Comparison of ENCODE assay signal across 11 cellular contexts in genomic region chr7:41693150-41693997, GRCh38. TPM values are rescaled to one million over a fixed set of nuclear protein-coding genes. Genes with fewer than 3 reads are reported as not detected.
DNase-seq lines count a peak whose midpoint lies in the region; FAIRE-seq and TF ChIP-seq lines count a peak whose summit lies in the region.
"Had no signal": no experiment of that assay in that cellular context is flagged by ENCODE, and none has a peak within 500 bp of the region (broad histone marks: within the 10 kb centered on the region; RNA-seq: fewer than 3 reads in every experiment).

No MANE protein-coding gene starts in this region.

- H3K4me3 ChIP-seq in Caco-2 (ENCODE audit: low read depth, low read length) (no peak overlapping the region), endocrine pancreas (ENCODE audit: control insufficient read depth, insufficient read depth, low read length) (peak overlapping the region; percentile 80)
- H3K4me3 ChIP-seq: adrenal gland, lung had no signal

- no peak overlapping the region for H3K27ac Mint-ChIP-seq in Caco-2 (ENCODE audit: unreplicated experiment)

- CTCF ChIA-PET in Caco-2 (lab: Charles Lee) = no interaction called here

- H3K9me3 ChIP-seq in Caco-2 = no peaks in the 10 kb centered on the region
- no peaks in the 10 kb centered on the region for H3K9me3 ChIP-seq in endocrine pancreas (ENCODE audit: control insufficient read depth, low read length)
- H3K9me3 ChIP-seq: adrenal gland had no signal

- no TSS peak for BruUV-seq in Caco-2 (replicated peaks; lab: Mats Ljungman, UMichigan)

- TF ChIP-seq CTCF in Caco-2 (IDR thresholded peaks at IDR 0.05; ENCODE audit: insufficient read depth in 1 of 2, low read depth in 1 of 2, low read length in 1 of 2, severe bottlenecking in 1 of 2, unreplicated experiment in 1 of 2) (peak; percentile 17 to 33), GM10266 (IDR thresholded peaks at IDR 0.05; ENCODE audit: control insufficient read depth, insufficient read depth, low read depth, missing control alignments) (no peak)

- no peak for FAIRE-seq in H54 (lab: Jason Lieb, UNC)

- POLR2A ChIA-PET in Caco-2 (lab: Charles Lee) = no interaction called here

- no peak overlapping the region for H3K9ac ChIP-seq in endocrine pancreas (ENCODE audit: control insufficient read depth, insufficient read depth, low read length)

- H3K27me3 ChIP-seq in Caco-2 (replicated peaks; ENCODE audit: control insufficient read depth, insufficient read depth, low read length) (no peaks in the 10 kb centered on the region), endocrine pancreas (ENCODE audit: control insufficient read depth, insufficient read depth, low read length) (no peaks in the 10 kb centered on the region)
- H3K27me3 ChIP-seq: adrenal gland had no signal

- no peak for TF ChIP-seq POLR2A in H54 (IDR thresholded peaks at IDR 0.05; ENCODE audit: low read depth, low read length)

- H3K4me1 Mint-ChIP-seq in Caco-2 (ENCODE audit: low read depth, unreplicated experiment) = peaks cover 25% of the 10 kb centered on the region

- no peaks in the 10 kb centered on the region for H3K9me3 Mint-ChIP-seq in Caco-2 (ENCODE audit: unreplicated experiment)

- no peak overlapping the region for H3K4me3 Mint-ChIP-seq in Caco-2 (ENCODE audit: unreplicated experiment)

- H3K27me3 Mint-ChIP-seq in Caco-2 (ENCODE audit: insufficient read depth, unreplicated experiment) = no peaks in the 10 kb centered on the region

- intact Hi-C loops in Caco-2 (cut with micrococcal nuclease; ENCODE audit: unreplicated experiment) = no loop called here

- H3K4me1 ChIP-seq in Caco-2 (peaks cover 9% of the 10 kb centered on the region), endocrine pancreas (ENCODE audit: control insufficient read depth, insufficient read depth, low read length) (peaks cover 17% of the 10 kb centered on the region)

- DNase-seq in Caco-2 = no peak
- DNase-seq in NCI-H2171 treated with DMSO at 0.1 percent for 48 hours (lab: John Stamatoyannopoulos, UW) = peak; percentile 76
- peak; percentile 31 for DNase-seq in myocyte (ENCODE audit: low read depth)
- no peak for DNase-seq in GM10266 (ENCODE audit: extremely low spot score)
- DNase-seq in activated CD4-positive, CD25-positive, alpha-beta regulatory T cell (lab: John Stamatoyannopoulos, UW) = no peak
- no peak for DNase-seq in H54 (ENCODE audit: insufficient read length, low spot score)
- no peak for DNase-seq in HPDE6-E6E7 (ENCODE audit: extremely low spot score)
- DNase-seq: adrenal gland, T-helper 9 cell had no signal

- no peaks in the 10 kb centered on the region for H3K36me3 ChIP-seq in Caco-2 (ENCODE audit: control insufficient read depth, insufficient read depth, low read length)
- H3K36me3 ChIP-seq in endocrine pancreas (ENCODE audit: control insufficient read depth, insufficient read depth, low read length) = peaks cover 4% of the 10 kb centered on the region
- H3K36me3 ChIP-seq: adrenal gland had no signal

- peaks cover 6% of the 10 kb centered on the region for H3K36me3 Mint-ChIP-seq in Caco-2 (ENCODE audit: insufficient read depth, unreplicated experiment)

RNA-seq across cellular contexts. Expression of gene INHBA, which starts 9.5 kb away (rescaled TPM):
- total RNA-seq in Caco-2 (2022) = 0.52 and 0.72 TPM in 2 replicates
- total RNA-seq in myocyte = 5.8 TPM in 2 replicates
- polyA plus RNA-seq in myocyte (2012) = 86.5 TPM

Comparison
In these comparisons a context has a peak if more than half of its experiments do, and no peak if none do; other contexts are left out.
1. DNase-seq: peak in NCI-H2171 treated with DMSO at 0.1 percent for 48 hours (single experiment) and myocyte (single experiment); none in Caco-2 (0 of 2), GM10266 (single experiment), activated CD4-positive, CD25-positive, alpha-beta regulatory T cell (0 of 4), H54 (single experiment) and HPDE6-E6E7 (single experiment).